ENCODE assay signal across 22 cellular contexts in the genomic region with DNA sequence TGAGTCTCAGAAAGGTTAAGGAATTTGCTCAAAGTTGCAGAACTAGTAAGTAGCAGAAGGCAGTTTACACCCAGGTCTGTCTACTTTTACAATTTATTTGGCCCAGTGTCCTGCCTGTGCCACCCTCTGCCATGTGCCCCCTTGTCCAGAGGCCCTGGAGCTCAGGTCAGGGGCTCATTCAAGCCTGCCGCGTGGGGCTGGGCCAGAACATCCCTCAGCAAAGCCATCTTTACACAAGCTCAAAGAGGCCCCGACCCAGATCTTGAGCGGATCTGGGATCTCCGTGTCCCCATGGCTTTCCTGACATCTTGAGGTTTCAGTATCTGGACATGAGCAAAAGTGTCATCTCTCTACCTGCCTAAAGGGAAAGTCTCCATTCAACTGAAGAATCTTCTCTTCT.
"Had no signal": no experiment of that assay in that cellular context is flagged by ENCODE, and none has a peak within 500 bp of the region (broad histone marks: within the 10 kb centered on the region; RNA-seq: fewer than 3 reads in every experiment).

No MANE protein-coding gene starts in this region.

- H3K4me3 ChIP-seq: K562, SK-N-MC had no signal

- H3K27ac ChIP-seq: SK-N-MC had no signal

- ATAC-seq: K562, T-cell had no signal

- DNase-seq: activated B cell treated with CpG ODN at 0.5 μM for 24 hours; activated CD4-positive, alpha-beta memory T cell treated with anti-CD3 and anti-CD28 coated beads, Interleukin-2, amount 10 ng/mL, durations not matched to agents 7 days and 5 days; activated CD4-positive, alpha-beta T cell treated with anti-CD3 and anti-CD28 coated beads for 1 hour; activated CD4-positive, alpha-beta T cell treated with anti-CD3 and anti-CD28 coated beads, Interleukin-2, amount 10 ng/mL, durations not matched to agents 7 days and 5 days; activated CD8-positive, alpha-beta memory T cell treated with anti-CD3 and anti-CD28 coated beads, Interleukin-2, amount 50 U/mL, for 48 hours; activated naive CD4-positive, alpha-beta T cell; activated T-cell treated with anti-CD3 and anti-CD28 coated beads, Interleukin-2, amount 50 U/mL, for 1 hour; aorta; Karpas-422; MM.1S; NCI-H1048; NCI-H1930; NCI-H2171 treated with DMSO at 0.1 percent for 48 hours; NCI-H345; NCI-H510A; NCI-H526 treated with DMSO at 0.1 percent for 48 hours; NCI-H82; T-cell; T-helper 2 cell; T1000 had no signal
